In the genomic region with DNA sequence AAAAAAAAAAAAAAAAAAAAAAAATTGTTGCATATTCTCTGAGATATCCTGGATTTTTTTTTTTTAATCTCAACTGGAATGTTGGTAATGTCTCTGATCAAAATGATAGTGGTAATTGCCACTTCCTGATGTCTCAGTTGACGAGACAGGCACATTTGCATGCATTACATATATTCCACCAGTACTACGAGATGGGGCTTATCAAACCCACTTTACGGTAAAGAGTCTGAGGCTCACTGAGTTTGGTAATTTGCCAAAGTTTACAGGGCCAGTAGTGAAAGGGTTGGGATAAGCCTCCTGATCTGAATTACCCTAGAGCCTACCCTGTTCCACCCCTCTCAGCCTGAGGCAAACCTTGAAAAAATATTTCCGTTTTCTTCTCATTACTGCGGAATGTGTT, we compare ENCODE assay signal across 37 cellular contexts. TPM values are rescaled to one million over a fixed set of nuclear protein-coding genes. Genes with fewer than 3 reads are reported as not detected.
"Had no signal": no experiment of that assay in that cellular context is flagged by ENCODE, and none has a peak within 500 bp of the region (broad histone marks: within the 10 kb centered on the region; RNA-seq: fewer than 3 reads in every experiment).

No MANE protein-coding gene starts in this region.

- H3K9me3 Mint-ChIP-seq: dendritic cell treated with granulocyte-macrophage colony-stimulating factor and Interleukin-4, amounts not matched to agents 40 ng/mL and 50 ng/mL, for 4 days; memory B cell; naive thymus-derived CD4-positive, alpha-beta T cell; nephron; stimulated activated naive CD8-positive, alpha-beta T cell treated with anti-CD3 and anti-CD28 coated beads, Interleukin-15, amount 100 ng/mL, for 72 hours had no signal

- H3K36me3 ChIP-seq: colonic mucosa, esophagus squamous epithelium, heart right ventricle, neural progenitor cell, prostate gland, right atrium auricular region, suprapubic skin, transverse colon, vagina had no signal

- H3K27me3 Mint-ChIP-seq: memory B cell; naive thymus-derived CD4-positive, alpha-beta T cell; stimulated activated naive CD8-positive, alpha-beta T cell treated with anti-CD3 and anti-CD28 coated beads, Interleukin-15, amount 100 ng/mL, for 72 hours had no signal

- ATAC-seq: heart right ventricle; left ventricle myocardium superior; naive thymus-derived CD4-positive, alpha-beta T cell; sciatic nerve; stimulated activated naive CD8-positive, alpha-beta T cell treated with anti-CD3 and anti-CD28 coated beads, Interleukin-15, amount 100 ng/mL, for 72 hours had no signal

- H3K27me3 ChIP-seq: colonic mucosa, esophagus squamous epithelium, heart right ventricle, neural progenitor cell, right atrium auricular region, suprapubic skin, transverse colon, vagina had no signal

- H3K36me3 Mint-ChIP-seq: immature natural killer cell; memory B cell; naive thymus-derived CD4-positive, alpha-beta T cell; neural progenitor cell had no signal

- H3K4me1 ChIP-seq: colonic mucosa, esophagus squamous epithelium, heart right ventricle, neural progenitor cell, prostate gland, right atrium auricular region, suprapubic skin, transverse colon, vagina had no signal

- H3K27ac Mint-ChIP-seq: dendritic cell treated with granulocyte-macrophage colony-stimulating factor and Interleukin-4, amounts not matched to agents 40 ng/mL and 50 ng/mL, for 4 days; endodermal cell; immature natural killer cell; memory B cell; naive thymus-derived CD4-positive, alpha-beta T cell; nephron; neural progenitor cell; stimulated activated naive CD8-positive, alpha-beta T cell treated with anti-CD3 and anti-CD28 coated beads, Interleukin-15, amount 100 ng/mL, for 72 hours had no signal

- H3K4me1 Mint-ChIP-seq: immature natural killer cell; memory B cell; stimulated activated naive CD8-positive, alpha-beta T cell treated with anti-CD3 and anti-CD28 coated beads, Interleukin-15, amount 100 ng/mL, for 72 hours had no signal

- H3K9me3 ChIP-seq: colonic mucosa, esophagus squamous epithelium, heart right ventricle, prostate gland, right atrium auricular region, suprapubic skin, transverse colon, vagina had no signal

- H3K4me3 ChIP-seq: colonic mucosa, esophagus squamous epithelium, heart right ventricle, lung, neural progenitor cell, prostate gland, right atrium auricular region, smooth muscle cell, suprapubic skin, transverse colon, vagina had no signal

- H3K4me3 Mint-ChIP-seq: dendritic cell treated with granulocyte-macrophage colony-stimulating factor and Interleukin-4, amounts not matched to agents 40 ng/mL and 50 ng/mL, for 4 days; endodermal cell; immature natural killer cell; memory B cell; naive thymus-derived CD4-positive, alpha-beta T cell; nephron; neural progenitor cell; stimulated activated naive CD8-positive, alpha-beta T cell treated with anti-CD3 and anti-CD28 coated beads, Interleukin-15, amount 100 ng/mL, for 72 hours had no signal

- DNase-seq: colonic mucosa; effector CD8-positive, alpha-beta T cell; endodermal cell; esophagus squamous epithelium; foreskin melanocyte; glutamatergic neuron; heart right ventricle; hippocampal formation; immature natural killer cell; islet precursor cell; kidney glomerular epithelial cell; left ventricle myocardium superior; midbrain; naive thymus-derived CD4-positive, alpha-beta T cell; stimulated activated CD4-positive, alpha-beta T cell treated with anti-CD3 and anti-CD28 coated beads, Interleukin-12 subunit alpha, Interleukin-12 subunit beta, amount 100 ng/mL, for 4 hours; stimulated activated CD4-positive, alpha-beta T cell treated with anti-CD3 and anti-CD28 coated beads, Interleukin-1b, Interleukin-23, amount 100 ng/mL, for 48 hours; stimulated activated CD4-positive, alpha-beta T cell treated with anti-CD3 and anti-CD28 coated beads, Interleukin-4, amount 100 ng/mL, for 1 hour; stimulated activated CD8-positive, alpha-beta memory T cell treated with anti-CD3 and anti-CD28 coated beads, Interleukin-4, amount 100 ng/mL, for 48 hours; stimulated activated naive CD4-positive, alpha-beta T cell; stimulated activated naive CD8-positive, alpha-beta T cell treated with anti-CD3 and anti-CD28 coated beads, Interleukin-15, amount 100 ng/mL, for 72 hours; transverse colon had no signal

- H2AFZ ChIP-seq: neural progenitor cell had no signal

- H3K27ac ChIP-seq: colonic mucosa, epithelial cell of prostate, esophagus squamous epithelium, heart right ventricle, neural progenitor cell, prostate gland, right atrium auricular region, suprapubic skin, transverse colon, vagina had no signal

- H3K4me2 ChIP-seq: neural progenitor cell, smooth muscle cell had no signal

- H3K9ac ChIP-seq: neural progenitor cell had no signal

RNA-seq across cellular contexts. Expression of gene MAGEB2, which starts 5.3 kb away (rescaled TPM):
- total RNA-seq: colonic mucosa; endodermal cell; esophagus squamous epithelium; heart right ventricle; left ventricle myocardium superior; lung; mucosa of gallbladder; naive thymus-derived CD4-positive, alpha-beta T cell; osteocyte; right atrium auricular region; sciatic nerve; smooth muscle cell; suprapubic skin; transverse colon; ureter; vagina had no signal
- polyA plus RNA-seq: heart right ventricle; immature natural killer cell; lung; naive thymus-derived CD4-positive, alpha-beta T cell; smooth muscle cell had no signal

RNA-seq across cellular contexts. Expression of gene MAGEB3, which starts 9.8 kb away (rescaled TPM):
- total RNA-seq: colonic mucosa; endodermal cell; esophagus squamous epithelium; heart right ventricle; left ventricle myocardium superior; lung; mucosa of gallbladder; naive thymus-derived CD4-positive, alpha-beta T cell; osteocyte; right atrium auricular region; sciatic nerve; smooth muscle cell; suprapubic skin; transverse colon; ureter; vagina had no signal
- polyA plus RNA-seq: heart right ventricle; immature natural killer cell; lung; naive thymus-derived CD4-positive, alpha-beta T cell; smooth muscle cell had no signal

RNA-seq across cellular contexts. Expression of gene MAGEB4, which starts 21.2 kb away (rescaled TPM):
- total RNA-seq: colonic mucosa; endodermal cell; esophagus squamous epithelium; heart right ventricle; left ventricle myocardium superior; lung; mucosa of gallbladder; naive thymus-derived CD4-positive, alpha-beta T cell; osteocyte; right atrium auricular region; sciatic nerve; suprapubic skin; transverse colon; ureter; vagina had no signal
- polyA plus RNA-seq: heart right ventricle; immature natural killer cell; lung; naive thymus-derived CD4-positive, alpha-beta T cell; smooth muscle cell had no signal

RNA-seq across cellular contexts. Expression of gene MAGEB1, which starts 26.3 kb away (rescaled TPM):
- total RNA-seq: colonic mucosa; esophagus squamous epithelium; heart right ventricle; left ventricle myocardium superior; lung; mucosa of gallbladder; naive thymus-derived CD4-positive, alpha-beta T cell; osteocyte; right atrium auricular region; sciatic nerve; smooth muscle cell; suprapubic skin; transverse colon; ureter; vagina had no signal
- polyA plus RNA-seq: heart right ventricle; immature natural killer cell; lung; naive thymus-derived CD4-positive, alpha-beta T cell; smooth muscle cell; thymus had no signal
